In the genomic region with DNA sequence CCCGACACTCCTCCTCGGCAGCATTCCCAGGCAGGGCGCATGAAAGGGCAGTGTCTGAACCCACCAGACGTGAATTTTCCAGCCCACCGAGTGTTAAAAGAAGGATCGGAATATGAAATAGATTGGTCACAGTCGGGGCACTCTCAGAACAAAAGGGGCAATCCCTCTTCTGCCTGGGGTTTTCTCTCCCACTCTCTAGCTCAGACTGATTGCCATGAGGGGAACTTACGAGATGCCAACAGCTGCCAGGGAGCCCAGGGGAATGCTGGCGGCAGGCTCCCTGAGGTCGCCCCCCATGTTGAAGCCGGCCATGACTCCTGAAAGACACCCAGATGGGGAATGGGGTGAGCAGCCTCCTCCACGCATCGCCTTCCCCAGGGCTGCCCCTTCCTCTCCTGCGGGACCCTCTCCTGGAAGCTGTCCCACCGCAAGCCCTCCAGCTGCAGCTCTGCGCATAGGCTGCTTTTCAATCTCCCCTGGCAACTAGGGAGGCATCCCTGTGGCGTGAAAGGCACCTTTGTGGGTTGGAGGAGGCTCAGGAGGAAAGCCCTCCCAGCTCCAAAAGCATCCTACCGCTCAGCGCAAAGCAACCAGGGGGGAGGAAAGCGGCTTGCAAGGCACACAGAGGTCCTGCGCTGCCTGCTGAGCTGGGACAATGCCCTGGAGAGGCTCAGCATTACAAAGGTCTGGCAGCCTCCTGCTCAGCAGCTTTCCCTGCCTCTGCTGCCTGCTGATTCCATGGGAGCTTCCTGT, we compare ENCODE assay signal across 8 cellular contexts.
DNase-seq lines count a peak whose midpoint lies in the region; ATAC-seq and TF ChIP-seq lines count a peak whose summit lies in the region.

No MANE protein-coding gene starts in this region.

- H3K4me2 ChIP-seq in BLaER1 treated with 17β-estradiol and CSF1 and Interleukin-3, amounts not matched to agents 10 nM and 100 nM = peak overlapping the region; percentile 72 to 92 (median 84)
- H3K4me2 ChIP-seq in neural cell (ENCODE audit: low read length) = peak overlapping the region; percentile 20

- H3F3A ChIP-seq in neural cell (ENCODE audit: insufficient read depth, low read length, poor library complexity, severe bottlenecking) = no peaks in the 10 kb centered on the region

- H3K4me1 ChIP-seq in BLaER1 treated with 17β-estradiol and CSF1 and Interleukin-3, amounts not matched to agents 10 nM and 100 nM = peaks cover 37 to 53% (median 50%) of the 10 kb centered on the region in 10 experiments
- H3K4me1 ChIP-seq in HUES48 (ENCODE audit: control insufficient read depth, insufficient read depth, low read length) = peaks cover 46% of the 10 kb centered on the region
- H3K4me1 ChIP-seq in ectodermal cell (ENCODE audit: control insufficient read depth, insufficient read depth, low read length) = peaks cover 50% of the 10 kb centered on the region
- no peaks in the 10 kb centered on the region for H3K4me1 ChIP-seq in colonic mucosa

- no peaks in the 10 kb centered on the region for H4K20me1 ChIP-seq in BLaER1 treated with 17β-estradiol and CSF1 and Interleukin-3, amounts not matched to agents 10 nM and 100 nM
- H4K20me1 ChIP-seq in neural cell (ENCODE audit: insufficient read depth) = no peaks in the 10 kb centered on the region

- no peak for TF ChIP-seq EP300 in neural cell (conservative IDR thresholded peaks at IDR 0.05; ENCODE audit: poor library complexity, severe bottlenecking)

- H2AFZ ChIP-seq in neural cell (ENCODE audit: low read depth, low read length) = peak overlapping the region; percentile 75

- H3K4me3 ChIP-seq in BLaER1 treated with 17β-estradiol and CSF1 and Interleukin-3, amounts not matched to agents 10 nM and 100 nM = 0 out of 20 replicates have a peak overlapping the region, but pooled peaks of 1 of the 10 experiments have one; percentile 23
- H3K4me3 ChIP-seq in HUES48 (ENCODE audit: low read depth, low read length) (peak overlapping the region; percentile 62), ectodermal cell (ENCODE audit: insufficient read depth, low read depth, low read length) (peak overlapping the region; percentile 20), neural cell (ENCODE audit: low read length) (peak overlapping the region; percentile 54), colonic mucosa (no peak overlapping the region)

- TF ChIP-seq CTCF in neural cell (IDR thresholded peaks at IDR 0.05; ENCODE audit: poor library complexity, severe bottlenecking) = peak; percentile 27
- TF ChIP-seq CTCF in colonic mucosa (IDR thresholded peaks at IDR 0.05) = no peak

- H3K9ac ChIP-seq in BLaER1 treated with 17β-estradiol and CSF1 and Interleukin-3, amounts not matched to agents 10 nM and 100 nM = peak overlapping the region in 7 of 11 experiments; percentile 7 to 63 (median 42); a peak in 11 of 22 replicates
- H3K9ac ChIP-seq in HUES48 (ENCODE audit: low read depth, low read length) = peak overlapping the region; percentile 36
- peak overlapping the region; percentile 47 for H3K9ac ChIP-seq in neural cell (ENCODE audit: low read length)
- H3K9ac ChIP-seq in colonic mucosa (ENCODE audit: low read depth in 2 of 2, low read length in 2 of 2) = peak overlapping the region in 1 of 2 donors; percentile 36

- DNase-seq in colonic mucosa (no peak), NCI-H187 treated with DMSO at 0.1 percent for 48 hours (lab: John Stamatoyannopoulos, UW) (no peak)
- no peak for DNase-seq in activated CD4-positive, alpha-beta T cell treated with anti-CD3 and anti-CD28 coated beads for 48 hours

- peak; percentile 22 for TF ChIP-seq RAD21 in neural cell (conservative IDR thresholded peaks at IDR 0.05)

- H3K9me3 ChIP-seq in BLaER1 treated with 17β-estradiol and CSF1 and Interleukin-3, amounts not matched to agents 10 nM and 100 nM (replicated peaks in 1 of 11) = peaks cover 13 to 21% (median 16%) of the 10 kb centered on the region in 11 experiments
- no peaks in the 10 kb centered on the region for H3K9me3 ChIP-seq in HUES48 (ENCODE audit: control insufficient read depth, insufficient read depth, low read length)
- no peaks in the 10 kb centered on the region for H3K9me3 ChIP-seq in ectodermal cell (ENCODE audit: control insufficient read depth, low read length)
- no peaks in the 10 kb centered on the region for H3K9me3 ChIP-seq in neural cell (ENCODE audit: low read length)
- no peaks in the 10 kb centered on the region for H3K9me3 ChIP-seq in colonic mucosa

- H3K79me2 ChIP-seq in neural cell (replicated peaks; ENCODE audit: insufficient read depth, low read length) = no peaks in the 10 kb centered on the region

- no peak for ATAC-seq in HG02759 (IDR thresholded peaks at IDR 0.05; ENCODE audit: unreplicated experiment)

- H3K9me2 ChIP-seq in neural cell (ENCODE audit: insufficient read depth, low read length) = no peaks in the 10 kb centered on the region

- peaks cover 0 to 23% (median 6%) of the 10 kb centered on the region in 11 experiments; a peak in 11 of 22 replicates for H3K27me3 ChIP-seq in BLaER1 treated with 17β-estradiol and CSF1 and Interleukin-3, amounts not matched to agents 10 nM and 100 nM
- H3K27me3 ChIP-seq in HUES48 (ENCODE audit: control insufficient read depth, insufficient read depth, low read length) (no peaks in the 10 kb centered on the region; the same call in 1 of the 2 replicates), ectodermal cell (ENCODE audit: control insufficient read depth, insufficient read depth, low read length, poor library complexity, severe bottlenecking) (peaks cover 5% of the 10 kb centered on the region), neural cell (ENCODE audit: insufficient read depth, low read depth, low read length) (no peaks in the 10 kb centered on the region), colonic mucosa (no peaks in the 10 kb centered on the region)

- no peaks in the 10 kb centered on the region for H3K36me3 ChIP-seq in BLaER1 treated with 17β-estradiol and CSF1 and Interleukin-3, amounts not matched to agents 10 nM and 100 nM
- no peaks in the 10 kb centered on the region for H3K36me3 ChIP-seq in HUES48 (ENCODE audit: control insufficient read depth, insufficient read depth, low read length)
- no peaks in the 10 kb centered on the region for H3K36me3 ChIP-seq in ectodermal cell (ENCODE audit: control insufficient read depth, insufficient read depth, low read length)
- H3K36me3 ChIP-seq in neural cell (ENCODE audit: insufficient read depth, low read length) = no peaks in the 10 kb centered on the region
- H3K36me3 ChIP-seq in colonic mucosa = no peaks in the 10 kb centered on the region

- intact Hi-C loops in colonic mucosa (cut with DNase I) = no loop called here

- peak overlapping the region in 7 of 11 experiments; percentile 9 to 72 (median 28); a peak in 7 of 22 replicates for H3K27ac ChIP-seq in BLaER1 treated with 17β-estradiol and CSF1 and Interleukin-3, amounts not matched to agents 10 nM and 100 nM
- H3K27ac ChIP-seq in HUES48 (ENCODE audit: low read depth, low read length) (peak overlapping the region; percentile 84), ectodermal cell (ENCODE audit: insufficient read depth, low read depth, low read length, poor library complexity, severe bottlenecking) (peak overlapping the region; percentile 72), neural cell (ENCODE audit: low read length) (no peak overlapping the region), colonic mucosa (no peak overlapping the region)

- 0 to 1% methylated on average over 21 of the region's 21 CpGs for WGBS in ectodermal cell, 2 experiments

TF ChIP-seq in neural cell, 6 proteins besides CTCF, POLR2A, EP300 and RAD21:
- TF ChIP-seq, protein P1, sequence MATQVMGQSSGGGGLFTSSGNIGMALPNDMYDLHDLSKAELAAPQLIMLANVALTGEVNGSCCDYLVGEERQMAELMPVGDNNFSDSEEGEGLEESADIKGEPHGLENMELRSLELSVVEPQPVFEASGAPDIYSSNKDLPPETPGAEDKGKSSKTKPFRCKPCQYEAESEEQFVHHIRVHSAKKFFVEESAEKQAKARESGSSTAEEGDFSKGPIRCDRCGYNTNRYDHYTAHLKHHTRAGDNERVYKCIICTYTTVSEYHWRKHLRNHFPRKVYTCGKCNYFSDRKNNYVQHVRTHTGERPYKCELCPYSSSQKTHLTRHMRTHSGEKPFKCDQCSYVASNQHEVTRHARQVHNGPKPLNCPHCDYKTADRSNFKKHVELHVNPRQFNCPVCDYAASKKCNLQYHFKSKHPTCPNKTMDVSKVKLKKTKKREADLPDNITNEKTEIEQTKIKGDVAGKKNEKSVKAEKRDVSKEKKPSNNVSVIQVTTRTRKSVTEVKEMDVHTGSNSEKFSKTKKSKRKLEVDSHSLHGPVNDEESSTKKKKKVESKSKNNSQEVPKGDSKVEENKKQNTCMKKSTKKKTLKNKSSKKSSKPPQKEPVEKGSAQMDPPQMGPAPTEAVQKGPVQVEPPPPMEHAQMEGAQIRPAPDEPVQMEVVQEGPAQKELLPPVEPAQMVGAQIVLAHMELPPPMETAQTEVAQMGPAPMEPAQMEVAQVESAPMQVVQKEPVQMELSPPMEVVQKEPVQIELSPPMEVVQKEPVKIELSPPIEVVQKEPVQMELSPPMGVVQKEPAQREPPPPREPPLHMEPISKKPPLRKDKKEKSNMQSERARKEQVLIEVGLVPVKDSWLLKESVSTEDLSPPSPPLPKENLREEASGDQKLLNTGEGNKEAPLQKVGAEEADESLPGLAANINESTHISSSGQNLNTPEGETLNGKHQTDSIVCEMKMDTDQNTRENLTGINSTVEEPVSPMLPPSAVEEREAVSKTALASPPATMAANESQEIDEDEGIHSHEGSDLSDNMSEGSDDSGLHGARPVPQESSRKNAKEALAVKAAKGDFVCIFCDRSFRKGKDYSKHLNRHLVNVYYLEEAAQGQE (IDR thresholded peaks at IDR 0.05; ENCODE audit: borderline replicate concordance) = peak; percentile 38
- no peak for TF ChIP-seq EZH2 (IDR thresholded peaks at IDR 0.05; ENCODE audit: borderline replicate concordance, insufficient read depth, low read length, poor library complexity, severe bottlenecking)

Comparison
In these comparisons a context has a peak if more than half of its experiments do, and no peak if none do; other contexts are left out.
1. H3K27ac ChIP-seq: peak in BLaER1 treated with 17β-estradiol and CSF1 and Interleukin-3, amounts not matched to agents 10 nM and 100 nM (7 of 11), HUES48 (single experiment) and ectodermal cell (single experiment); none in neural cell (single experiment) and colonic mucosa (single experiment).